Comparison of ENCODE assay signal across 19 cellular contexts in the genomic region with DNA sequence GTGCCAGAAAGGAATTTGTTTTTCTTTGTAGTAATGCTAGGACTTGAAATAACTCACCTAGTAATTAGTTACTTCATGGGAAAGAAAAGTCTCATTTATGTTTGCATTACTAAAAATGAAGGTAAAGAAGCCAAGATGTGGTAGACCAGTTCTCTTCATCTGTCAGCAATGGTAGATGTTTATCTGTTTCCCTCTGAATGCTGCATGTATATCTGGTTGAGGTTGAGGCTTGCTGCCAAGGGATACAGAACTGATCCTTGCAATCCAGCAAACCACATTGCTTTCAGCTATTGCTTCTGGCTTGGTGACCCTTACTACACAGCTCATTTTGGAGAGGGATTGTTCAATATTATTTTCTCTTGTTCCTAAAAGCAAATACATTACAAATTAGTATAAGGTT.
"Had no signal": no experiment of that assay in that cellular context is flagged by ENCODE, and none has a peak within 500 bp of the region (broad histone marks: within the 10 kb centered on the region; RNA-seq: fewer than 3 reads in every experiment).

No MANE protein-coding gene starts in this region.

- H3K9me3 ChIP-seq: esophagus squamous epithelium, pancreas, psoas muscle, tibial artery had no signal

- H3K27me3 ChIP-seq: pancreas, tibial artery had no signal

- H3K36me3 ChIP-seq: esophagus squamous epithelium, heart left ventricle, pancreas, tibial artery had no signal

- H3K4me3 ChIP-seq: esophagus squamous epithelium, heart left ventricle, pancreas, psoas muscle, tibial artery had no signal

- ATAC-seq: heart left ventricle, left cardiac atrium, pancreas, psoas muscle, right cardiac atrium had no signal

- DNase-seq: activated CD4-positive, alpha-beta memory T cell treated with anti-CD3 and anti-CD28 coated beads, Interleukin-2, amount 10 ng/mL, durations not matched to agents 7 days and 5 days; activated CD4-positive, alpha-beta T cell treated with anti-CD3 and anti-CD28 coated beads, Interleukin-2, amount 10 ng/mL, durations not matched to agents 24 days and 14 days; activated effector memory CD4-positive, alpha-beta T cell treated with anti-CD3 and anti-CD28 coated beads, Interleukin-2, amount 50 U/mL, for 16 hours; activated naive CD4-positive, alpha-beta T cell treated with anti-CD3 and anti-CD28 coated beads, Interleukin-2, amount 10 ng/mL, durations not matched to agents 7 days and 5 days; anterior cingulate cortex; cerebellar nuclear complex; cortex of kidney; endodermal cell; esophagus squamous epithelium; heart left ventricle; islet precursor cell; left cardiac atrium; pancreas; psoas muscle; right cardiac atrium; stimulated activated CD4-positive, alpha-beta T cell treated with anti-CD3 and anti-CD28 coated beads, Interleukin-4, amount 100 ng/mL, for 24 hours; substantia nigra; tibial artery had no signal

- H3K27ac ChIP-seq: esophagus squamous epithelium, heart left ventricle, pancreas, psoas muscle, tibial artery had no signal

- H3K4me1 ChIP-seq: esophagus squamous epithelium, heart left ventricle, pancreas, psoas muscle, tibial artery had no signal

- FAIRE-seq: bronchial epithelial cell, pancreas had no signal
